Comparison of ENCODE assay signal across 9 cellular contexts in the genomic region with DNA sequence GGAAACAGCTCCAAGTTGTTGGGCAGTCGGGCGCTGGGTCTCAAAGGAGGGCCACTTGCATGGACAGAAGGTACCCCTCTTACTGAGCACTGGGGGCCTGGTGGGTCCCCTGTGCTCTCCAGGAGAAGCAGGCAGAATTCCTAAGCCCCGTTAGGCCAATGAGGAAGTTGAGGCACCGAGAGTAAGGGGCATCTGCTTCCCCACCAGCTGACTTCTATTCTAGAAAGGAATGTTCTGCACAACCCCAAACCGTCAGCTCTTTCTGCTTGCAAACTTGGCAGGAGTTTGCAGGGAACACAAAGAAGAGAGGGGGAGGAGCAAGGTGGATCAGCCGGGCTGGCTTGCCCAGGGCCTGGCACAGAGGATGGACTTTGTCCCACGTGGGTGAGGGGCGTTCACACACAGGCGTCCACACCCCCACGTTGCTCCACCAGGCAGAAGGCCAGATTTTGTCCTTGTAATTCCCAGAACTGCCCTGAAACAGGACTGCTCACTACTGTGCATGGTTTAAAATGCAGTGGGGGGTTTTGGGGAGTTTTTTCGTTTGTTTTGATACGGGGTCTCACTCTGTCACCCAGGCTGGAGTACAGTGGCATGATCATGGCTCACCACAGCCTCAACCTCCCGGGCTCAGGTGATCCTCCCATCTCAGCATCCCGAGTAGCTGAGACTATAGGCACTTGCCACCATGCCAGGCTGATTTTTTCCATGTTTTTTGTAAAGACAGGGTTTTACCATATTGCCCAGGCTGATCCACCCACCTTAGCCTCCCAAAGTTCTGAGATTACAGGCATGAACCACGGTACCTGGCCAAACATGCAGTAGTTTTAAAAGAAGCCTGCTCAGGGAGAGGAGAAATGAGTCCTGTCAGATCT.
DNase-seq lines count a peak whose midpoint lies in the region; FAIRE-seq and TF ChIP-seq lines count a peak whose summit lies in the region.
"Had no signal": no experiment of that assay in that cellular context is flagged by ENCODE, and none has a peak within 500 bp of the region (broad histone marks: within the 10 kb centered on the region; RNA-seq: fewer than 3 reads in every experiment).

No MANE protein-coding gene starts in this region.

- H4K20me1 ChIP-seq in Karpas-422 (ENCODE audit: insufficient read depth, low read depth, low read length) = no peaks in the 10 kb centered on the region

- H3K9me3 ChIP-seq in adipocyte (ENCODE audit: control insufficient read depth, low read length) = no peaks in the 10 kb centered on the region
- no peaks in the 10 kb centered on the region for H3K9me3 ChIP-seq in right atrium auricular region
- no peaks in the 10 kb centered on the region for H3K9me3 ChIP-seq in Karpas-422 (ENCODE audit: low read length)

- H3K4me1 ChIP-seq in adipocyte (ENCODE audit: control insufficient read depth, insufficient read depth, low read length) = peaks cover 31% of the 10 kb centered on the region
- peaks cover 0 to 41% of the 10 kb centered on the region in 2 donors for H3K4me1 ChIP-seq in right atrium auricular region
- H3K4me1 ChIP-seq in Karpas-422 (ENCODE audit: low read length) = peaks cover 9% of the 10 kb centered on the region

- no peaks in the 10 kb centered on the region for H3K79me2 ChIP-seq in Karpas-422 (ENCODE audit: low read length)

- peak overlapping the region in 1 of 2 donors; percentile 7 for H3K27ac ChIP-seq in right atrium auricular region
- H3K27ac ChIP-seq in Karpas-422 (ENCODE audit: low read length) = no peak overlapping the region

- no peak overlapping the region for H3K4me3 ChIP-seq in adipocyte (ENCODE audit: low read length)
- H3K4me3 ChIP-seq in right atrium auricular region = no peak overlapping the region
- H3K4me3 ChIP-seq in Karpas-422 (ENCODE audit: low read length) = no peak overlapping the region

- peaks cover 5% of the 10 kb centered on the region for H3K27me3 ChIP-seq in adipocyte (replicated peaks; ENCODE audit: control insufficient read depth, insufficient read depth, low read length)
- no peaks in the 10 kb centered on the region for H3K27me3 ChIP-seq in right atrium auricular region
- H3K27me3 ChIP-seq in Karpas-422 (ENCODE audit: low read length) = no peaks in the 10 kb centered on the region

- H3K9ac ChIP-seq in adipocyte (ENCODE audit: low read length) (peak overlapping the region; percentile 22), Karpas-422 (ENCODE audit: low read length) (no peak overlapping the region)

- no peak overlapping the region for H2AFZ ChIP-seq in Karpas-422 (ENCODE audit: low read length)

- no peaks in the 10 kb centered on the region for H3K9me2 ChIP-seq in Karpas-422 (replicated peaks; ENCODE audit: insufficient read depth, low read length)

- H3K36me3 ChIP-seq in adipocyte (ENCODE audit: control insufficient read depth, insufficient read depth, low read length, severe bottlenecking) = no peaks in the 10 kb centered on the region
- no peaks in the 10 kb centered on the region for H3K36me3 ChIP-seq in right atrium auricular region
- no peaks in the 10 kb centered on the region for H3K36me3 ChIP-seq in Karpas-422 (ENCODE audit: insufficient read depth, low read length)

- in situ Hi-C loops in Caki2 (cut with HindIII; ENCODE audit: low pct_unique_long_range_greater_than_20kb, low sequenced_read_pairs) = no loop called here

- no peak for FAIRE-seq in RCC 7860 (lab: Jason Lieb, UNC)

- TF ChIP-seq CTCF in right atrium auricular region (IDR thresholded peaks at IDR 0.05) = no peak

- peak; percentile 30 for DNase-seq in Caki2 (ENCODE audit: low read depth)
- DNase-seq in adipocyte (ENCODE audit: low read depth) = peak; percentile 89
- peak; percentile 83 for DNase-seq in right atrium auricular region (ENCODE audit: low spot score)
- DNase-seq in renal cortical epithelial cell (ENCODE audit: low read depth) = peak; percentile 84
- no peak for DNase-seq in T1000 (lab: John Stamatoyannopoulos, UW)
- DNase-seq in Karpas-422 = no peak
- no peak for DNase-seq in RCC 7860 (ENCODE audit: low spot score)
- DNase-seq in NCI-H2081 treated with DMSO at 0.1 percent for 48 hours (lab: John Stamatoyannopoulos, UW) = no peak
- DNase-seq: natural killer cell had no signal

- H3K4me2 ChIP-seq in Karpas-422 (ENCODE audit: low read depth, low read length, poor library complexity, severe bottlenecking) = no peak overlapping the region

Comparison
In these comparisons a context has a peak if more than half of its experiments do, and no peak if none do; other contexts are left out.
1. DNase-seq: peak in Caki2 (single experiment), adipocyte (single experiment), right atrium auricular region (single experiment) and renal cortical epithelial cell (single experiment); none in T1000 (single experiment), Karpas-422 (single experiment), RCC 7860 (single experiment) and NCI-H2081 treated with DMSO at 0.1 percent for 48 hours (single experiment).